In the genomic region with DNA sequence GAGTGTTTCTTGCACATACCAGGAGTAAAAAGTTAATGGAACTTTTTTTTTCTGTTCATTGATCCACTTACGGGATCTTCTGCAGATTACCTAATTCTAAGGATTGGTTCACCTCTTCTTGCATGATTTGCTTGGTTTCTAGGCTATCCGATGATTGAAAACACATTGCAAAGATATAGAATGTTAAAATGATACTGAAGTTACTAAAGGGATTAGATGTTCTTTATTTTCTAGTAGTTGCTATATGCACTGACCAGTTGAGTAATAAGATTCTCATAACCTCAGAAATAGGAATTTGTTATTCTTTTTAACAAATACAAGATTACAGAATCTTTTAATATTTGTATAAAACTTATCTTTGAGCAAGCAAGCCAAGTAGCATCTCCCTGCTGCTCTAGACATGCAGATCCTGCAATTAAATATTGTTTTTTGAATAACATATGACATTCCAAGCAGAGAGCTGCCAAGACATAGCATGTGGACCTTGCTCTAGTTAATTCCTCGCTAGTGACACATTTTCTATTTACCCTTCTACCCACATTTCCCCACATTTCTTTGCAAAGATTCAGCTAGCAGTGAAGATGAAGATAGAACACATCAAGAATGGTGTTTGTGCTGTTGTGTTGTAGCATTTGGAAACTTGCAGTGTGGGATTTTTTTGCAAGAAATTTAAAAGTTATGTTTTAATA, we compare ENCODE assay signal across 30 cellular contexts. TPM values are rescaled to one million over a fixed set of nuclear protein-coding genes. Genes with fewer than 3 reads are reported as not detected.
DNase-seq lines count a peak whose midpoint lies in the region; TF ChIP-seq lines count a peak whose summit lies in the region.
"Had no signal": no experiment of that assay in that cellular context is flagged by ENCODE, and none has a peak within 500 bp of the region (broad histone marks: within the 10 kb centered on the region; RNA-seq: fewer than 3 reads in every experiment).

No MANE protein-coding gene starts in this region.

- H3K9me3 Mint-ChIP-seq in activated CD4-positive, alpha-beta memory T cell treated with anti-CD3 and anti-CD28 coated beads, Interleukin-2, amount 10 ng/mL, durations not matched to agents 7 days and 5 days = peaks cover 2% of the 10 kb centered on the region
- H3K9me3 Mint-ChIP-seq: CD4-positive, alpha-beta T cell; stimulated activated naive CD8-positive, alpha-beta T cell treated with anti-CD3 and anti-CD28 coated beads, Interleukin-15, Interleukin-2, amounts not matched to agents 100 ng/mL and 50 ng/mL, for 24 hours had no signal

- H3K4me3 ChIP-seq in fibroblast of villous mesenchyme (ENCODE audit: low read depth, low read length) = no peak overlapping the region
- H3K4me3 ChIP-seq: dorsolateral prefrontal cortex, psoas muscle, thoracic aorta, uterus had no signal

- DNase-seq in GM04503 (ENCODE audit: low read depth) (peak; percentile 70), amniotic epithelial cell (ENCODE audit: low read depth) (peak; percentile 21), fibroblast of villous mesenchyme (ENCODE audit: low read depth) (peak; percentile 71), renal cortical epithelial cell (ENCODE audit: low read depth) (peak; percentile 39), GOT3 (lab: John Stamatoyannopoulos, UW) (no peak), GM10248 (ENCODE audit: extremely low spot score) (no peak)
- DNase-seq in activated CD4-positive, alpha-beta memory T cell treated with anti-CD3 and anti-CD28 coated beads, Interleukin-2, amount 10 ng/mL, durations not matched to agents 7 days and 5 days = no peak
- no peak for DNase-seq in activated CD4-positive, alpha-beta T cell treated with anti-CD3 and anti-CD28 coated beads, Interleukin-2, amount 50 U/mL, for 48 hours
- DNase-seq: activated CD4-positive, alpha-beta T cell treated with anti-CD3 and anti-CD28 coated beads for 1 hour; activated CD8-positive, alpha-beta T cell treated with anti-CD3 and anti-CD28 coated beads, Interleukin-2, amount 10 ng/mL, durations not matched to agents 7 days and 5 days; activated effector memory CD4-positive, alpha-beta T cell treated with Interleukin-2 at 50 U/mL for 16 hours; activated naive CD8-positive, alpha-beta T cell treated with anti-CD3 and anti-CD28 coated beads for 36 hours; CD4-positive, alpha-beta T cell; dorsolateral prefrontal cortex; head of caudate nucleus; Kasumi-1; MV-4-11; NCI-H1436 treated with DMSO at 0.1 percent for 48 hours; NCI-H2107; NCI-H774; psoas muscle; T-helper 2 cell; uterus had no signal

- H3K36me3 Mint-ChIP-seq in activated CD4-positive, alpha-beta memory T cell treated with anti-CD3 and anti-CD28 coated beads, Interleukin-2, amount 10 ng/mL, durations not matched to agents 7 days and 5 days (ENCODE audit: low read depth) = no peaks in the 10 kb centered on the region
- H3K36me3 Mint-ChIP-seq: activated naive CD8-positive, alpha-beta T cell treated with anti-CD3 and anti-CD28 coated beads for 36 hours; memory B cell had no signal

- H3K27me3 Mint-ChIP-seq in activated CD4-positive, alpha-beta memory T cell treated with anti-CD3 and anti-CD28 coated beads, Interleukin-2, amount 10 ng/mL, durations not matched to agents 7 days and 5 days = peaks cover 1% of the 10 kb centered on the region
- H3K27me3 Mint-ChIP-seq: activated naive CD8-positive, alpha-beta T cell treated with anti-CD3 and anti-CD28 coated beads for 36 hours had no signal

- TF ChIP-seq CTCF in fibroblast of villous mesenchyme (IDR thresholded peaks at IDR 0.05; ENCODE audit: insufficient read depth, low read depth, low read length) = no peak
- no peak for TF ChIP-seq CTCF in GM10248 (IDR thresholded peaks at IDR 0.05; ENCODE audit: control extremely low read depth, extremely low read depth, low read depth, missing control alignments)

- CTCF ChIA-PET in GM10248 (lab: Yijun Ruan, JAX) = no interaction called here
- CTCF ChIA-PET in activated CD4-positive, alpha-beta memory T cell treated with anti-CD3 and anti-CD28 coated beads, Interleukin-2, amount 10 ng/mL, durations not matched to agents 7 days and 5 days (lab: Charles Lee) = no interaction called here

- H3K4me3 Mint-ChIP-seq in activated CD4-positive, alpha-beta memory T cell treated with anti-CD3 and anti-CD28 coated beads, Interleukin-2, amount 10 ng/mL, durations not matched to agents 7 days and 5 days = no peak overlapping the region
- H3K4me3 Mint-ChIP-seq: activated CD8-positive, alpha-beta T cell treated with anti-CD3 and anti-CD28 coated beads, Interleukin-2, amount 10 ng/mL, durations not matched to agents 7 days and 5 days; activated naive CD8-positive, alpha-beta T cell treated with anti-CD3 and anti-CD28 coated beads for 36 hours; CD4-positive, alpha-beta T cell; central memory CD8-positive, alpha-beta T cell; memory B cell; stimulated activated naive CD8-positive, alpha-beta T cell treated with anti-CD3 and anti-CD28 coated beads, Interleukin-15, Interleukin-2, amounts not matched to agents 100 ng/mL and 50 ng/mL, for 24 hours had no signal

- no peak overlapping the region for H3K27ac Mint-ChIP-seq in activated CD4-positive, alpha-beta memory T cell treated with anti-CD3 and anti-CD28 coated beads, Interleukin-2, amount 10 ng/mL, durations not matched to agents 7 days and 5 days
- H3K27ac Mint-ChIP-seq: activated CD8-positive, alpha-beta T cell treated with anti-CD3 and anti-CD28 coated beads, Interleukin-2, amount 10 ng/mL, durations not matched to agents 7 days and 5 days; activated naive CD8-positive, alpha-beta T cell treated with anti-CD3 and anti-CD28 coated beads for 36 hours; CD4-positive, alpha-beta T cell; memory B cell; stimulated activated naive CD8-positive, alpha-beta T cell treated with anti-CD3 and anti-CD28 coated beads, Interleukin-15, Interleukin-2, amounts not matched to agents 100 ng/mL and 50 ng/mL, for 24 hours had no signal

- H3K4me1 Mint-ChIP-seq in activated CD4-positive, alpha-beta memory T cell treated with anti-CD3 and anti-CD28 coated beads, Interleukin-2, amount 10 ng/mL, durations not matched to agents 7 days and 5 days = no peaks in the 10 kb centered on the region
- H3K4me1 Mint-ChIP-seq: activated naive CD8-positive, alpha-beta T cell treated with anti-CD3 and anti-CD28 coated beads for 36 hours; central memory CD8-positive, alpha-beta T cell; memory B cell had no signal

- POLR2A ChIA-PET in GM10248 (lab: Yijun Ruan, JAX) = no interaction called here
- POLR2A ChIA-PET in activated CD4-positive, alpha-beta memory T cell treated with anti-CD3 and anti-CD28 coated beads, Interleukin-2, amount 10 ng/mL, durations not matched to agents 7 days and 5 days (lab: Charles Lee) = no interaction called here

RNA-seq across cellular contexts. Expression of gene RNF113B, which starts 51.7 kb away (rescaled TPM):
- total RNA-seq in fibroblast of villous mesenchyme (not detected in 2 replicates), renal cortical epithelial cell (not detected in 2 replicates)
- total RNA-seq in activated CD4-positive, alpha-beta memory T cell treated with anti-CD3 and anti-CD28 coated beads, Interleukin-2, amount 10 ng/mL, durations not matched to agents 7 days and 5 days = not detected
- total RNA-seq: activated CD8-positive, alpha-beta T cell treated with anti-CD3 and anti-CD28 coated beads, Interleukin-2, amount 10 ng/mL, durations not matched to agents 7 days and 5 days; activated naive CD8-positive, alpha-beta T cell treated with anti-CD3 and anti-CD28 coated beads for 36 hours; CD4-positive, alpha-beta T cell; dorsolateral prefrontal cortex; kidney epithelial cell; myocyte; psoas muscle; skeletal muscle tissue; thoracic aorta; uterus had no signal

Comparison
In these comparisons a context has a peak if more than half of its experiments do, and no peak if none do; other contexts are left out.
1. DNase-seq: peak in GM04503 (single experiment), amniotic epithelial cell (single experiment), fibroblast of villous mesenchyme (single experiment) and renal cortical epithelial cell (single experiment); none in GOT3 (single experiment), GM10248 (single experiment), activated CD4-positive, alpha-beta memory T cell treated with anti-CD3 and anti-CD28 coated beads, Interleukin-2, amount 10 ng/mL, durations not matched to agents 7 days and 5 days (single experiment) and activated CD4-positive, alpha-beta T cell treated with anti-CD3 and anti-CD28 coated beads, Interleukin-2, amount 50 U/mL, for 48 hours (0 of 2).